In the genomic region with DNA sequence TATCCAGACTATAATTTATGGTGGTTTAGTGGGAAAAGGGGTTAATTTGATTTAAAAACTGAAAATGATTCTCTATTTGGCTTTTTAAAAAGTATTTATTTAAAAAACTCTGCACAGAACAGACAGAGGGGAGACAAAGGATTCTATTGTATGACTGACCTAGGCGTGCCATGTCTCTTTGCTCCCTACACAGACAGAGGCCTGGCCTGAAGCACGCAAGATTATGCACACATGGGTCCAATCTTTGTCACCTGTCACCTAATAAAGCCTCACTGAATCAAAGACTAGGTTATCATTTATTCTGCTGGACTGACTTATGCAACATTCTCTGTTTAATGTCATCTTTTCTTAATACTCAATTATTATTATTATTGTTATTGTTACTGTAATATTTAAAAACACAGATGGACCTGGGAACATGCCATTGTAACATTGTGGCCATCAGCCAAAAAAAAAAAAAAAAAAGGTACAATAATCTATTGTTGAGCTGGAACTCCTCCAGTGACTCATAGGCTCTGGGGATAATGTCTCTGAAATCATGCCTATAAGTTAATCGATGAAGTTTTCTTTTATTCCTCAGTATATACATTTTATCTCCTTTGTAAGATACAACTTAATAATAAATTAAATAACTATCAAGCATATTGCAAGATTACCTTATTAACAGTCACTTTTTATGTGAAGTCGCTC, we compare ENCODE assay signal across 13 cellular contexts.
DNase-seq lines count a peak whose midpoint lies in the region; ATAC-seq, FAIRE-seq and TF ChIP-seq lines count a peak whose summit lies in the region.
"Had no signal": no experiment of that assay in that cellular context is flagged by ENCODE, and none has a peak within 500 bp of the region (broad histone marks: within the 10 kb centered on the region; RNA-seq: fewer than 3 reads in every experiment).

No MANE protein-coding gene starts in this region.

- FAIRE-seq in astrocyte (lab: Jason Lieb, UNC) (no peak), GM19239 (lab: Jason Lieb, UNC) (no peak)
- FAIRE-seq: kidney had no signal

- no peaks in the 10 kb centered on the region for H3K27me3 ChIP-seq in astrocyte (ENCODE audit: insufficient read depth, low read length)
- H3K27me3 ChIP-seq: transverse colon had no signal

- no peaks in the 10 kb centered on the region for H3K9me3 Mint-ChIP-seq in T-helper 2 cell treated with Interferon-gamma antibody and Interleukin-4, amounts not matched to agents 5 μg/mL and 100 μg/mL, for 36 hours
- H3K9me3 Mint-ChIP-seq in astrocyte (ENCODE audit: unreplicated experiment): no peaks in the 10 kb centered on the region
- peaks cover 0 to under 1% (median 0%) of the 10 kb centered on the region in 9 donors for H3K9me3 Mint-ChIP-seq in naive thymus-derived CD8-positive, alpha-beta T cell
- H3K9me3 Mint-ChIP-seq: neural progenitor cell had no signal

- POLR2A ChIA-PET in naive thymus-derived CD8-positive, alpha-beta T cell (lab: Charles Lee): interaction anchor here (1.3 to 1.9 kb wide), 3 partner anchors 9 to 47 kb away, joined by 4 read pairs; no protein-coding TSS in a partner anchor

- no peak overlapping the region for H3K4me3 ChIP-seq in astrocyte (ENCODE audit: insufficient read depth, low read depth, low read length)
- H3K4me3 ChIP-seq: neural progenitor cell, transverse colon had no signal

- H3K4me3 Mint-ChIP-seq in T-helper 2 cell treated with Interferon-gamma antibody and Interleukin-4, amounts not matched to agents 5 μg/mL and 100 μg/mL, for 36 hours: peak overlapping the region; percentile 69
- H3K4me3 Mint-ChIP-seq in astrocyte (ENCODE audit: unreplicated experiment): no peak overlapping the region
- H3K4me3 Mint-ChIP-seq in naive thymus-derived CD8-positive, alpha-beta T cell: peak overlapping the region in 7 of 10 donors; percentile 38 to 72 (median 64)
- H3K4me3 Mint-ChIP-seq: neural progenitor cell had no signal

- H3K4me1 ChIP-seq in astrocyte (ENCODE audit: insufficient read depth, low read length): peaks cover 42% of the 10 kb centered on the region

- no peaks in the 10 kb centered on the region for H3K9me3 ChIP-seq in astrocyte (ENCODE audit: insufficient read depth, low read depth, low read length)
- H3K9me3 ChIP-seq: transverse colon had no signal

- H3K36me3 Mint-ChIP-seq in T-helper 2 cell treated with Interferon-gamma antibody and Interleukin-4, amounts not matched to agents 5 μg/mL and 100 μg/mL, for 36 hours (ENCODE audit: low read depth): peaks cover 17% of the 10 kb centered on the region
- peaks cover 2% of the 10 kb centered on the region for H3K36me3 Mint-ChIP-seq in astrocyte (ENCODE audit: low read depth, unreplicated experiment)
- peaks cover 0 to 2% (median 0%) of the 10 kb centered on the region in 3 donors for H3K36me3 Mint-ChIP-seq in naive thymus-derived CD8-positive, alpha-beta T cell
- H3K36me3 Mint-ChIP-seq: neural progenitor cell had no signal

- no peak for DNase-seq in T-helper 2 cell treated with Interferon-gamma antibody and Interleukin-4, amounts not matched to agents 5 μg/mL and 100 μg/mL, for 36 hours (ENCODE audit: low spot score)
- DNase-seq in T-helper 2 cell (no peak), M059J (ENCODE audit: low read depth) (peak; percentile 36), astrocyte (ENCODE audit: low read depth) (no peak), GM19239 (ENCODE audit: insufficient read length, low spot score) (no peak), NCI-H2227 (lab: John Stamatoyannopoulos, UW; ENCODE audit: unreplicated experiment) (no peak), islet precursor cell (no peak)
- no peak for DNase-seq in naive thymus-derived CD8-positive, alpha-beta T cell
- DNase-seq: activated effector memory CD4-positive, alpha-beta T cell treated with anti-CD3 and anti-CD28 coated beads, Interleukin-2, amount 50 U/mL, for 16 hours; KBM-7; kidney; transverse colon had no signal

- peaks cover 87% of the 10 kb centered on the region for H3K4me1 Mint-ChIP-seq in T-helper 2 cell treated with Interferon-gamma antibody and Interleukin-4, amounts not matched to agents 5 μg/mL and 100 μg/mL, for 36 hours (ENCODE audit: low read depth)
- peaks cover 69% of the 10 kb centered on the region for H3K4me1 Mint-ChIP-seq in astrocyte (ENCODE audit: low read depth, unreplicated experiment)
- H3K4me1 Mint-ChIP-seq in naive thymus-derived CD8-positive, alpha-beta T cell: peaks cover 51 to 96% (median 90%) of the 10 kb centered on the region in 4 donors

- H3K36me3 ChIP-seq in astrocyte (ENCODE audit: insufficient read depth, low read length): no peaks in the 10 kb centered on the region
- H3K36me3 ChIP-seq: neural progenitor cell, transverse colon had no signal

- ATAC-seq in naive thymus-derived CD8-positive, alpha-beta T cell: no peak

- no peak overlapping the region for H2AFZ ChIP-seq in astrocyte (ENCODE audit: low read depth, low read length)
- H2AFZ ChIP-seq: neural progenitor cell had no signal

- H4K20me1 ChIP-seq in astrocyte (ENCODE audit: insufficient read depth, low read length): no peaks in the 10 kb centered on the region

- H3K27ac ChIP-seq in astrocyte (ENCODE audit: low read depth, low read length): peak overlapping the region; percentile 76
- H3K27ac ChIP-seq: neural progenitor cell had no signal

- H3K27ac Mint-ChIP-seq in T-helper 2 cell treated with Interferon-gamma antibody and Interleukin-4, amounts not matched to agents 5 μg/mL and 100 μg/mL, for 36 hours: peak overlapping the region; percentile 97
- H3K27ac Mint-ChIP-seq in astrocyte (ENCODE audit: unreplicated experiment): peak overlapping the region; percentile 82
- H3K27ac Mint-ChIP-seq in naive thymus-derived CD8-positive, alpha-beta T cell: peak overlapping the region in 8 of 10 donors; percentile 56 to 99 (median 92)
- H3K27ac Mint-ChIP-seq: neural progenitor cell had no signal

- H3K4me2 ChIP-seq in astrocyte (ENCODE audit: low read length): peak overlapping the region; percentile 68
- H3K4me2 ChIP-seq: neural progenitor cell had no signal

- H3K27me3 Mint-ChIP-seq in T-helper 2 cell treated with Interferon-gamma antibody and Interleukin-4, amounts not matched to agents 5 μg/mL and 100 μg/mL, for 36 hours (ENCODE audit: low read depth): no peaks in the 10 kb centered on the region
- no peaks in the 10 kb centered on the region for H3K27me3 Mint-ChIP-seq in astrocyte (ENCODE audit: low read depth, unreplicated experiment)
- no peaks in the 10 kb centered on the region for H3K27me3 Mint-ChIP-seq in naive thymus-derived CD8-positive, alpha-beta T cell

- peak overlapping the region; percentile 68 for H3K9ac ChIP-seq in astrocyte (ENCODE audit: low read length)
- H3K9ac ChIP-seq: neural progenitor cell had no signal

- TF ChIP-seq CTCF in astrocyte (IDR thresholded peaks at IDR 0.05; ENCODE audit: insufficient read depth, low read depth, low read length): no peak

- no peaks in the 10 kb centered on the region for H3K79me2 ChIP-seq in astrocyte (ENCODE audit: insufficient read depth, low read length)
